1 cellular context compared by ENCODE assay signal in the genomic region with DNA sequence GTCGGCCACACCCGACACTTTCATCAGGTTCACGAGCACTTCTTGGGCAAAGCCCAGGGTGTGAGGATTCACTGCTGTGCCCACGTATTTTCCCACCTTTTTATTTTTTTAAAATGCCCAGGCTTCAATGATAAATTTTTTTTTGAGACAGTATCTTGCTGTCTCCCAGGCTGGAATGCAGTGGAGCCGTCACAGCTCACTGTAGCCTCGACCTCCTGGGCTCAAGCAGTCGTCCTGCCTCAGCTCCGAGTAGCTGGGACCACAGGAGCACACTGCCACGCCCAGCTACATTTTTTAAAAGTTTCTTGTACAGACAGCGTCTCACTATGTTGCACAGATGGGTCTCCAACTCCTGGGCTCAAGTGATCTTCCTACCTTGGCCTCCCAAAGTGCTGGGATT.
A peak's percentile ranks its signal among the peaks of the same experiment; 100 is the strongest.
TF ChIP-seq lines count a peak whose summit lies in the region.

No MANE protein-coding gene starts in this region.

TF ChIP-seq in Ishikawa, 13 proteins besides CTCF, POLR2A, EP300 and RAD21:
- TF ChIP-seq TEAD4 (IDR thresholded peaks at IDR 0.05) (peak; percentile 54; the same call in 1 of the 2 replicates), EGR1 (IDR thresholded peaks at IDR 0.05) (no peak)
